Comparison of ENCODE assay signal across 22 cellular contexts in genomic region chr4:94221930-94222329, GRCh38.
"Had no signal": no experiment of that assay in that cellular context is flagged by ENCODE, and none has a peak within 500 bp of the region (broad histone marks: within the 10 kb centered on the region; RNA-seq: fewer than 3 reads in every experiment).

No MANE protein-coding gene starts in this region.

- H2AFZ ChIP-seq: hepatocyte, neural progenitor cell had no signal

- ATAC-seq: effector memory CD8-positive, alpha-beta T cell; foreskin keratinocyte; left colon; left ventricle myocardium superior; right cardiac atrium; stimulated activated naive CD8-positive, alpha-beta T cell treated with anti-CD3 and anti-CD28 coated beads, Interleukin-15, Interleukin-2, amounts not matched to agents 100 U/mL and 50 U/mL, for 24 hours had no signal

- H3K9me3 ChIP-seq: ovary, suprapubic skin, thyroid gland had no signal

- H3K27me3 ChIP-seq: foreskin keratinocyte, hepatocyte, neural progenitor cell, ovary, suprapubic skin, thyroid gland had no signal

- H3K27ac Mint-ChIP-seq: dendritic cell treated with granulocyte-macrophage colony-stimulating factor and Interleukin-4, amounts not matched to agents 40 ng/mL and 50 ng/mL, for 4 days; natural killer cell treated with Interleukin-12 subunit alpha and Interleukin-12 subunit beta and Interleukin-15 and Interleukin-18, amount 100 ng/mL, for 72 hours; neural progenitor cell; type B pancreatic cell had no signal

- H3K4me3 Mint-ChIP-seq: dendritic cell treated with granulocyte-macrophage colony-stimulating factor and Interleukin-4, amounts not matched to agents 40 ng/mL and 50 ng/mL, for 4 days; effector memory CD8-positive, alpha-beta T cell; natural killer cell treated with Interleukin-12 subunit alpha and Interleukin-12 subunit beta and Interleukin-15 and Interleukin-18, amount 100 ng/mL, for 72 hours; neural progenitor cell; type B pancreatic cell had no signal

- H3K4me1 ChIP-seq: foreskin keratinocyte, neural progenitor cell, suprapubic skin, thyroid gland had no signal

- DNase-seq: effector memory CD8-positive, alpha-beta T cell; foreskin keratinocyte; head of caudate nucleus; left colon; left ventricle myocardium superior; mesenchymal stem cell; midbrain; nucleus accumbens; ovary; right cardiac atrium; stimulated activated CD4-positive, alpha-beta T cell treated with anti-CD3 and anti-CD28 coated beads, Interleukin-2, amount 100 ng/mL, for 48 hours; stimulated activated naive CD8-positive, alpha-beta T cell treated with anti-CD3 and anti-CD28 coated beads, Interleukin-15, Interleukin-2, amounts not matched to agents 100 U/mL and 50 U/mL, for 24 hours; thyroid gland had no signal

- H3K9me3 Mint-ChIP-seq: dendritic cell treated with granulocyte-macrophage colony-stimulating factor and Interleukin-4, amounts not matched to agents 40 ng/mL and 50 ng/mL, for 4 days; effector memory CD8-positive, alpha-beta T cell; natural killer cell treated with Interleukin-12 subunit alpha and Interleukin-12 subunit beta and Interleukin-15 and Interleukin-18, amount 100 ng/mL, for 72 hours; neural progenitor cell; type B pancreatic cell had no signal

- H3K4me3 ChIP-seq: hepatocyte, lung, neural progenitor cell, ovary, smooth muscle cell, suprapubic skin, thyroid gland had no signal

- H3K9ac ChIP-seq: neural progenitor cell had no signal

- H3K36me3 ChIP-seq: ovary had no signal

- FAIRE-seq: urothelium cell line had no signal

- H3K27ac ChIP-seq: foreskin keratinocyte, hepatocyte, neural progenitor cell, ovary, suprapubic skin, thyroid gland had no signal

- H3K4me1 Mint-ChIP-seq: neural progenitor cell had no signal

- H3K4me2 ChIP-seq: hepatocyte, neural progenitor cell, smooth muscle cell had no signal

- H3K27me3 Mint-ChIP-seq: dendritic cell treated with granulocyte-macrophage colony-stimulating factor and Interleukin-4, amounts not matched to agents 40 ng/mL and 50 ng/mL, for 4 days; effector memory CD8-positive, alpha-beta T cell; natural killer cell treated with Interleukin-12 subunit alpha and Interleukin-12 subunit beta and Interleukin-15 and Interleukin-18, amount 100 ng/mL, for 72 hours; type B pancreatic cell had no signal
